In the genomic region with DNA sequence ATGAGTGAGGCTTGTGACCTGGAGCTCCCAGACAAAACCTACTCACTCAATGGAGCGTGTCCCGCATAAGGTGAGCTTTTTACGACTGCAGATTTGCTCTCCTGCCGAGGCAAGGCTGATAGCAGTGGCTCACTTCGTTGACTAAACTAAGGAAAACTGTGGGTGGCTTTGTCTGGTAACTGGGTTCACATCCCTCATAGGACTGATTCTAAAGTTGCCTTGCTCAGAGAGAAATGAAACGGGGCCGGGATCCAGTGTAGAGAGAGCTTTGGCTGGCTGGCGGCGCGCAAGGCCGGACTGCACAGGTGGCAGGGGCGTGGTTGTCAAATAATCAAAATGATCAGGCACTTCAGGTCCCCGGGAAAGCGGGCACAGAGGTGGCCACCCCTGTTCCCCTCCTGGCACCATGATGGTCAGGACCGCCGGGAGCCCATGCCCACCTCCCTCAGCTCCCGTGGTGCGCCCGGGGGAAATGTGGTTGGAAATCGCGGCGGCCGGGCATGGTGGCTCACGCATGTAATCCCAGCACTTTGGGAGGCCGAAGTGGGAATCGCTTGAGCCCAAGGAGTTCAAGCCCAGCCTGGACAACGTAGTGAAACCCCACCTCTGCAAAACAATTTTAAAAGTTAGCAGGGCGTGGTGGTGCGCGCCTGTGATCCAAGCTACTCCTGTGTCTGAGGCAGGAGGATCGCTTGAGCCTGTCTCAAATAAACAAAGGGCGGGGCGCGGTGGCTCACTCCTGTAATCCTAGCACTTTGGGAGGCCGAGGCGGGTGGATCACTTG, we compare ENCODE assay signal across 1 cellular context.
TF ChIP-seq lines count a peak whose summit lies in the region.

No MANE protein-coding gene starts in this region.

TF ChIP-seq in GM23338, 12 proteins besides CTCF, POLR2A, EP300 and RAD21:
- TF ChIP-seq, protein P1, sequence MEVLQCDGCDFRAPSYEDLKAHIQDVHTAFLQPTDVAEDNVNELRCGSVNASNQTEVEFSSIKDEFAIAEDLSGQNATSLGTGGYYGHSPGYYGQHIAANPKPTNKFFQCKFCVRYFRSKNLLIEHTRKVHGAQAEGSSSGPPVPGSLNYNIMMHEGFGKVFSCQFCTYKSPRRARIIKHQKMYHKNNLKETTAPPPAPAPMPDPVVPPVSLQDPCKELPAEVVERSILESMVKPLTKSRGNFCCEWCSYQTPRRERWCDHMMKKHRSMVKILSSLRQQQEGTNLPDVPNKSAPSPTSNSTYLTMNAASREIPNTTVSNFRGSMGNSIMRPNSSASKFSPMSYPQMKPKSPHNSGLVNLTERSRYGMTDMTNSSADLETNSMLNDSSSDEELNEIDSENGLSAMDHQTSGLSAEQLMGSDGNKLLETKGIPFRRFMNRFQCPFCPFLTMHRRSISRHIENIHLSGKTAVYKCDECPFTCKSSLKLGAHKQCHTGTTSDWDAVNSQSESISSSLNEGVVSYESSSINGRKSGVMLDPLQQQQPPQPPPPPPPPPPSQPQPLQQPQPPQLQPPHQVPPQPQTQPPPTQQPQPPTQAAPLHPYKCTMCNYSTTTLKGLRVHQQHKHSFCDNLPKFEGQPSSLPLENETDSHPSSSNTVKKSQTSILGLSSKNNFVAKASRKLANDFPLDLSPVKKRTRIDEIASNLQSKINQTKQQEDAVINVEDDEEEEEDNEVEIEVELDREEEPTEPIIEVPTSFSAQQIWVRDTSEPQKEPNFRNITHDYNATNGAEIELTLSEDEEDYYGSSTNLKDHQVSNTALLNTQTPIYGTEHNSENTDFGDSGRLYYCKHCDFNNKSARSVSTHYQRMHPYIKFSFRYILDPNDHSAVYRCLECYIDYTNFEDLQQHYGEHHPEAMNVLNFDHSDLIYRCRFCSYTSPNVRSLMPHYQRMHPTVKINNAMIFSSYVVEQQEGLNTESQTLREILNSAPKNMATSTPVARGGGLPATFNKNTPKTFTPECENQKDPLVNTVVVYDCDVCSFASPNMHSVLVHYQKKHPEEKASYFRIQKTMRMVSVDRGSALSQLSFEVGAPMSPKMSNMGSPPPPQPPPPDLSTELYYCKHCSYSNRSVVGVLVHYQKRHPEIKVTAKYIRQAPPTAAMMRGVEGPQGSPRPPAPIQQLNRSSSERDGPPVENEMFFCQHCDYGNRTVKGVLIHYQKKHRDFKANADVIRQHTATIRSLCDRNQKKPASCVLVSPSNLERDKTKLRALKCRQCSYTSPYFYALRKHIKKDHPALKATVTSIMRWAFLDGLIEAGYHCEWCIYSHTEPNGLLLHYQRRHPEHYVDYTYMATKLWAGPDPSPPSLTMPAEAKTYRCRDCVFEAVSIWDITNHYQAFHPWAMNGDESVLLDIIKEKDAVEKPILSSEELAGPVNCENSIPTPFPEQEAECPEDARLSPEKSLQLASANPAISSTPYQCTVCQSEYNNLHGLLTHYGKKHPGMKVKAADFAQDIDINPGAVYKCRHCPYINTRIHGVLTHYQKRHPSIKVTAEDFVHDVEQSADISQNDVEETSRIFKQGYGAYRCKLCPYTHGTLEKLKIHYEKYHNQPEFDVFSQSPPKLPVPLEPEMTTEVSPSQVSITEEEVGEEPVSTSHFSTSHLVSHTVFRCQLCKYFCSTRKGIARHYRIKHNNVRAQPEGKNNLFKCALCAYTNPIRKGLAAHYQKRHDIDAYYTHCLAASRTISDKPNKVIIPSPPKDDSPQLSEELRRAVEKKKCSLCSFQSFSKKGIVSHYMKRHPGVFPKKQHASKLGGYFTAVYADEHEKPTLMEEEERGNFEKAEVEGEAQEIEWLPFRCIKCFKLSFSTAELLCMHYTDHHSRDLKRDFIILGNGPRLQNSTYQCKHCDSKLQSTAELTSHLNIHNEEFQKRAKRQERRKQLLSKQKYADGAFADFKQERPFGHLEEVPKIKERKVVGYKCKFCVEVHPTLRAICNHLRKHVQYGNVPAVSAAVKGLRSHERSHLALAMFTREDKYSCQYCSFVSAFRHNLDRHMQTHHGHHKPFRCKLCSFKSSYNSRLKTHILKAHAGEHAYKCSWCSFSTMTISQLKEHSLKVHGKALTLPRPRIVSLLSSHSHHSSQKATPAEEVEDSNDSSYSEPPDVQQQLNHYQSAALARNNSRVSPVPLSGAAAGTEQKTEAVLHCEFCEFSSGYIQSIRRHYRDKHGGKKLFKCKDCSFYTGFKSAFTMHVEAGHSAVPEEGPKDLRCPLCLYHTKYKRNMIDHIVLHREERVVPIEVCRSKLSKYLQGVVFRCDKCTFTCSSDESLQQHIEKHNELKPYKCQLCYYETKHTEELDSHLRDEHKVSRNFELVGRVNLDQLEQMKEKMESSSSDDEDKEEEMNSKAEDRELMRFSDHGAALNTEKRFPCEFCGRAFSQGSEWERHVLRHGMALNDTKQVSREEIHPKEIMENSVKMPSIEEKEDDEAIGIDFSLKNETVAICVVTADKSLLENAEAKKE (CRISPR knock-in tag; IDR thresholded peaks at IDR 0.05), result no peak
- no peak for TF ChIP-seq NANOG (IDR thresholded peaks at IDR 0.05; ENCODE audit: borderline replicate concordance)
- no peak for TF ChIP-seq ZNF331 (CRISPR knock-in tag; IDR thresholded peaks at IDR 0.05; ENCODE audit: low read depth)
- no peak for TF ChIP-seq CREB1 (CRISPR knock-in tag; IDR thresholded peaks at IDR 0.05; ENCODE audit: low read depth)
- no peak for TF ChIP-seq EZH2 (IDR thresholded peaks at IDR 0.05; ENCODE audit: low read depth, unreplicated experiment)
- TF ChIP-seq JUNB (IDR thresholded peaks at IDR 0.05; ENCODE audit: unreplicated experiment), result no peak
- TF ChIP-seq STAT1 (IDR thresholded peaks at IDR 0.05; ENCODE audit: unreplicated experiment), result no peak
- TF ChIP-seq ZNF114 (CRISPR knock-in tag; IDR thresholded peaks at IDR 0.05), result no peak
